32 cellular contexts compared by ENCODE assay signal in genomic region chr1:151184211-151184610, GRCh38. TPM values are rescaled to one million over a fixed set of nuclear protein-coding genes. Genes with fewer than 3 reads are reported as not detected.
"Had no signal": no experiment of that assay in that cellular context is flagged by ENCODE, and none has a peak within 500 bp of the region (broad histone marks: within the 10 kb centered on the region; RNA-seq: fewer than 3 reads in every experiment).

No MANE protein-coding gene starts in this region.

- H3K27me3 Mint-ChIP-seq: naive thymus-derived CD4-positive, alpha-beta T cell; natural killer cell treated with Interleukin-12 subunit alpha and Interleukin-12 subunit beta and Interleukin-15 and Interleukin-18, amount 100 ng/mL, for 72 hours; stimulated activated naive B cell treated with anti-CD40 and anti-IgM and Interleukin-4, amounts not matched to agents 10 μg/mL and 1 μg/mL and 100 μg/mL, for 72 hours had no signal

- ATAC-seq: heart right ventricle; left colon; left lung; lower lobe of right lung; mucosa of descending colon; naive thymus-derived CD4-positive, alpha-beta T cell; natural killer cell treated with Interleukin-12 subunit alpha and Interleukin-12 subunit beta and Interleukin-15 and Interleukin-18, amount 100 ng/mL, for 72 hours; pancreas; right cardiac atrium; stimulated activated naive B cell treated with anti-CD40 and anti-IgM and Interleukin-4, amounts not matched to agents 10 μg/mL and 1 μg/mL and 100 μg/mL, for 72 hours; stimulated activated naive CD8-positive, alpha-beta T cell treated with anti-CD3 and anti-CD28 coated beads, Interleukin-15, Interleukin-2, amounts not matched to agents 100 U/mL and 50 U/mL, for 24 hours; upper lobe of right lung had no signal

- H3K27ac ChIP-seq: heart right ventricle, hepatocyte, left lung, lower lobe of right lung, pancreas, prostate gland, sigmoid colon, stomach, testis, thyroid gland, transverse colon, upper lobe of right lung had no signal

- H3K9me3 Mint-ChIP-seq: naive thymus-derived CD4-positive, alpha-beta T cell; natural killer cell treated with Interleukin-12 subunit alpha and Interleukin-12 subunit beta and Interleukin-15 and Interleukin-18, amount 100 ng/mL, for 72 hours; stimulated activated naive B cell treated with anti-CD40 and anti-IgM and Interleukin-4, amounts not matched to agents 10 μg/mL and 1 μg/mL and 100 μg/mL, for 72 hours had no signal

- H2AFZ ChIP-seq: hepatocyte had no signal

- H3K9me3 ChIP-seq: heart right ventricle, left lung, lower lobe of right lung, mucosa of descending colon, pancreas, prostate gland, sigmoid colon, stomach, testis, thyroid gland, transverse colon, upper lobe of right lung had no signal

- H3K4me3 Mint-ChIP-seq: naive thymus-derived CD4-positive, alpha-beta T cell; natural killer cell treated with Interleukin-12 subunit alpha and Interleukin-12 subunit beta and Interleukin-15 and Interleukin-18, amount 100 ng/mL, for 72 hours; stimulated activated naive B cell treated with anti-CD40 and anti-IgM and Interleukin-4, amounts not matched to agents 10 μg/mL and 1 μg/mL and 100 μg/mL, for 72 hours had no signal

- H3K4me2 ChIP-seq: hepatocyte had no signal

- DNase-seq: heart right ventricle; left colon; left lung; lower lobe of right lung; mammary epithelial cell; mesendoderm; midbrain; mucosa of descending colon; naive thymus-derived CD4-positive, alpha-beta T cell; nucleus accumbens; pancreas; posterior cingulate gyrus; retina; right cardiac atrium; sigmoid colon; small intestine; stimulated activated CD4-positive, alpha-beta T cell treated with anti-CD3 and anti-CD28 coated beads, Interleukin-1b, Interleukin-23, amount 100 ng/mL, for 48 hours; stimulated activated CD4-positive, alpha-beta T cell treated with anti-CD3 and anti-CD28 coated beads, Interleukin-2, amount 100 ng/mL, for 48 hours; stimulated activated CD4-positive, alpha-beta T cell treated with anti-CD3 and anti-CD28 coated beads, Interleukin-4, amount 100 ng/mL, for 4 hours; stimulated activated CD8-positive, alpha-beta memory T cell treated with anti-CD3 and anti-CD28 coated beads, Interleukin-4, amount 100 ng/mL, for 48 hours; stimulated activated naive B cell treated with anti-CD40 and anti-IgM and Interleukin-4, amounts not matched to agents 10 μg/mL and 1 μg/mL and 100 μg/mL, for 72 hours; stimulated activated naive CD8-positive, alpha-beta T cell treated with anti-CD3 and anti-CD28 coated beads, Interleukin-15, Interleukin-2, amounts not matched to agents 100 U/mL and 50 U/mL, for 24 hours; stomach; testis; thyroid gland; transverse colon; upper lobe of right lung had no signal

- H3K27ac Mint-ChIP-seq: stimulated activated naive B cell treated with anti-CD40 and anti-IgM and Interleukin-4, amounts not matched to agents 10 μg/mL and 1 μg/mL and 100 μg/mL, for 72 hours had no signal

- H3K4me3 ChIP-seq: heart right ventricle, hepatocyte, left lung, lower lobe of right lung, mucosa of descending colon, pancreas, prostate gland, sigmoid colon, stomach, testis, thyroid gland, transverse colon, upper lobe of right lung had no signal

- H3K27me3 ChIP-seq: heart right ventricle, hepatocyte, left lung, pancreas, sigmoid colon, stomach, testis, thyroid gland, transverse colon, upper lobe of right lung had no signal

RNA-seq across cellular contexts. Expression of gene TMOD4, which starts 8.4 kb away (rescaled TPM):
- total RNA-seq: hepatocyte, liver, mammary epithelial cell, right cardiac atrium, stomach, testis, thyroid gland, transverse colon, upper lobe of right lung had no signal
- polyA plus RNA-seq: liver, neural cell, pancreas had no signal
